Comparison of ENCODE assay signal across 13 cellular contexts in the genomic region with DNA sequence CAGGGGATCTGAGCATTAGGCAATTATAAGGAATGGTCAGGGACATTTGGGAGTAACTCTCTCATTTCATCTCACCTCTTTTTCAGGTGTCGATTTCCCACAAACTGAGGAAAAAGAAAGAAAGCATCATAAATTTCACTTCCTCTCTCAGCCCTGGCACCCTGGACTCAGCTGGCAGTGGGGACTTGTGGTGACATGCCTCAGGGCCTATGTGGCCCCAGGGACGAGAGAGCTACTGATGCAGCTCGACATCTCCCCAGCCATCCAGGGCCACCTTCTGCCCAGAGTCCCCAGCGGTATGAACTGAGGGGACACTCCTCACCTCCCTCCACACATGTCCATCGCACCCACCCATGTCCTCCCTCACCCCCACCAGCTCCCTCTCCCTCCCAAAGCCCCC. TPM values are rescaled to one million over a fixed set of nuclear protein-coding genes. Genes with fewer than 3 reads are reported as not detected.
DNase-seq lines count a peak whose midpoint lies in the region; ATAC-seq and TF ChIP-seq lines count a peak whose summit lies in the region.
"Had no signal": no experiment of that assay in that cellular context is flagged by ENCODE, and none has a peak within 500 bp of the region (broad histone marks: within the 10 kb centered on the region; RNA-seq: fewer than 3 reads in every experiment).

No MANE protein-coding gene starts in this region.

- TF ChIP-seq CTCF in 22Rv1 (IDR thresholded peaks at IDR 0.05): no peak
- no peak for TF ChIP-seq CTCF in OCI-LY7 (conservative IDR thresholded peaks at IDR 0.05; ENCODE audit: low read length)

- H3K4me1 ChIP-seq in OCI-LY7 (ENCODE audit: insufficient read depth, low read length, poor library complexity, severe bottlenecking) (peaks cover 30% of the 10 kb centered on the region), muscle layer of colon (ENCODE audit: insufficient read depth, low read length) (peaks cover 47% of the 10 kb centered on the region)

- H2AFZ ChIP-seq in OCI-LY7 (ENCODE audit: low read length): no peak overlapping the region

- peak overlapping the region; percentile 7; the same call in 1 of the 2 replicates for H3K4me2 ChIP-seq in OCI-LY7 (ENCODE audit: low read length)

- H3K4me3 ChIP-seq in OCI-LY7 (ENCODE audit: low read depth, low read length, poor library complexity, severe bottlenecking) (no peak overlapping the region), muscle layer of colon (ENCODE audit: low read depth in 1 of 2, low read length in 2 of 2) (no peak overlapping the region)

- intact Hi-C loops in OCI-LY7 (cut with micrococcal nuclease; ENCODE audit: unreplicated experiment): no loop called here

- H3K36me3 ChIP-seq in OCI-LY7 (ENCODE audit: insufficient read depth, low read length) (peaks cover 62% of the 10 kb centered on the region), muscle layer of colon (ENCODE audit: insufficient read depth, low read length) (peaks cover 62% of the 10 kb centered on the region)

- no peaks in the 10 kb centered on the region for H3K27me3 ChIP-seq in muscle layer of colon (ENCODE audit: control insufficient read depth in 1 of 2, insufficient read depth in 2 of 2, low read length in 2 of 2)

- no peak overlapping the region for H3K9ac ChIP-seq in muscle layer of colon (ENCODE audit: low read length)

- no peaks in the 10 kb centered on the region for H3K9me2 ChIP-seq in OCI-LY7 (ENCODE audit: insufficient read depth, low read length)

- H3K9me3 ChIP-seq in OCI-LY7 (ENCODE audit: low read length) (no peaks in the 10 kb centered on the region), muscle layer of colon (ENCODE audit: low read length) (no peaks in the 10 kb centered on the region)

- H3K79me2 ChIP-seq in OCI-LY7 (ENCODE audit: insufficient read depth, low read depth, low read length): peaks cover 8% of the 10 kb centered on the region; the same call in 1 of the 2 replicates

- POLR2A ChIA-PET in OCI-LY7 (lab: Charles Lee): interaction anchor here (0.6 to 1.6 kb wide), 7 partner anchors 9 to 141 kb away, joined by 3 read pairs; a partner anchor contains a TSS

- H3K27ac ChIP-seq in 22Rv1 (peak overlapping the region; percentile 100; the same call in 1 of the 2 replicates), OCI-LY7 (ENCODE audit: low read depth, low read length, poor library complexity, severe bottlenecking) (no peak overlapping the region), muscle layer of colon (ENCODE audit: low read depth, low read length) (peak overlapping the region; percentile 24)

- BruUV-seq in OCI-LY7 (replicated peaks; lab: Mats Ljungman, UMichigan): no TSS peak

- peak; percentile 55 for DNase-seq in OCI-LY7 (ENCODE audit: low spot score)
- no peak for DNase-seq in activated CD4-positive, CD25-positive, alpha-beta regulatory T cell treated with anti-CD3 and anti-CD28 coated beads, Interleukin-2, amount 50 U/mL, for 72 hours
- no peak for DNase-seq in pons (ENCODE audit: low spot score)
- DNase-seq: activated CD4-positive, alpha-beta T cell treated with anti-CD3 and anti-CD28 coated beads for 1 hour; CD4-positive, CD25-positive, alpha-beta regulatory T cell; left ventricle myocardium superior; NCI-H2029; Right ventricle myocardium superior had no signal

- no peaks in the 10 kb centered on the region for H4K20me1 ChIP-seq in OCI-LY7 (ENCODE audit: insufficient read depth, low read length)

- ATAC-seq in GM19025 (IDR thresholded peaks at IDR 0.05; ENCODE audit: low read depth, unreplicated experiment) (peak; percentile 72), GM19455 (IDR thresholded peaks at IDR 0.05; ENCODE audit: unreplicated experiment) (no peak), GM21717 (IDR thresholded peaks at IDR 0.05; ENCODE audit: unreplicated experiment) (no peak)
- ATAC-seq: left ventricle myocardium superior had no signal

- CTCF ChIA-PET in OCI-LY7 (lab: Charles Lee; ENCODE audit: unreplicated experiment): interaction anchor here (0.6 to 1.8 kb wide), 3 partner anchors 10 to 161 kb away, joined by 3 to 7 read pairs (median 4); no protein-coding TSS in a partner anchor

RNA-seq across cellular contexts. Expression of a gene that starts 11.7 kb away (rescaled TPM):
- total RNA-seq in OCI-LY7 (2014; rRNA removed; shearing (Covaris generic)): 23.4 and 37.3 TPM in 2 replicates
- total RNA-seq in OCI-LY7 (2022): 50.9 and 55.7 TPM in 2 replicates

RNA-seq across cellular contexts. Expression of a gene that starts 19.7 kb away (rescaled TPM):
- not detected in 2 replicates for total RNA-seq in OCI-LY7 (2014; rRNA removed; shearing (Covaris generic))
- not detected in 2 replicates for total RNA-seq in OCI-LY7 (2022)
- total RNA-seq: CD4-positive, CD25-positive, alpha-beta regulatory T cell had no signal

RNA-seq across cellular contexts. Expression of a gene that starts 45.2 kb away (rescaled TPM):
- 0.35 and 0.51 TPM in 2 replicates for total RNA-seq in OCI-LY7 (2014; rRNA removed; shearing (Covaris generic))
- 1.0 and 1.3 TPM in 2 replicates for total RNA-seq in OCI-LY7 (2022)
- total RNA-seq: Right ventricle myocardium superior had no signal

RNA-seq across cellular contexts. Expression of a gene that starts 53.8 kb away (rescaled TPM):
- not detected in 2 replicates for total RNA-seq in OCI-LY7 (2014; rRNA removed; shearing (Covaris generic))
- not detected in 2 replicates for total RNA-seq in OCI-LY7 (2022)
- total RNA-seq: CD4-positive, CD25-positive, alpha-beta regulatory T cell had no signal
